In genomic region chr5:68334550-68334880, GRCh38 we compare ENCODE assay signal across 16 cellular contexts.
"Had no signal": no experiment of that assay in that cellular context is flagged by ENCODE, and none has a peak within 500 bp of the region (broad histone marks: within the 10 kb centered on the region; RNA-seq: fewer than 3 reads in every experiment).

No MANE protein-coding gene starts in this region.

- H3K27ac Mint-ChIP-seq: progenitor cell of endocrine pancreas had no signal

- H3K27me3 ChIP-seq: ascending aorta, dorsolateral prefrontal cortex, stomach had no signal

- H3K9me3 ChIP-seq: ascending aorta, stomach had no signal

- H3K4me1 Mint-ChIP-seq: neural crest cell had no signal

- H3K27me3 Mint-ChIP-seq: progenitor cell of endocrine pancreas had no signal

- FAIRE-seq: islet of Langerhans had no signal

- H3K36me3 ChIP-seq: ascending aorta, stomach had no signal

- H3K4me1 ChIP-seq: ascending aorta had no signal

- H3K4me3 Mint-ChIP-seq: neural crest cell had no signal

- H3K27ac ChIP-seq: ascending aorta, dorsolateral prefrontal cortex, stomach had no signal

- H3K4me3 ChIP-seq: ascending aorta, dorsolateral prefrontal cortex, stomach had no signal

- DNase-seq: activated CD4-positive, alpha-beta T cell treated with anti-CD3 and anti-CD28 coated beads, Interleukin-2, amount 50 U/mL, for 1 hour; activated CD4-positive, CD25-positive, alpha-beta regulatory T cell treated with anti-CD3 and anti-CD28 coated beads, Interleukin-2, amount 50 U/mL, for 72 hours; activated CD8-positive, alpha-beta memory T cell treated with anti-CD3 and anti-CD28 coated beads, Interleukin-2, amount 50 U/mL, for 4 hours; activated effector memory CD4-positive, alpha-beta T cell treated with anti-CD3 and anti-CD28 coated beads, Interleukin-2, amount 50 U/mL, for 16 hours; activated naive CD4-positive, alpha-beta T cell treated with anti-CD3 and anti-CD28 coated beads, Interleukin-2, amount 50 U/mL, for 16 hours; activated T-cell treated with anti-CD3 and anti-CD28 coated beads, Interleukin-2, amount 50 U/mL, for 48 hours; dorsolateral prefrontal cortex; glutamatergic neuron; hippocampal formation; midbrain; stomach; T-helper 1 cell had no signal
